Comparison of ENCODE assay signal across 1 cellular context in genomic region chr2:177273456-177273855, GRCh38.
TF ChIP-seq lines count a peak whose summit lies in the region.

No MANE protein-coding gene starts in this region.

TF ChIP-seq in liver, 16 proteins besides CTCF, POLR2A, EP300 and RAD21 (continued from another document):
- TF ChIP-seq ZBTB33 (IDR thresholded peaks at IDR 0.05) (peak; percentile 20), YY1 (IDR thresholded peaks at IDR 0.05) (peak; percentile 90), ATF3 (IDR thresholded peaks at IDR 0.05) (no peak), FOXA1 (IDR thresholded peaks at IDR 0.05) (no peak), GABPA (IDR thresholded peaks at IDR 0.05 in 1 of 2, conservative IDR thresholded peaks at IDR 0.05 in 1 of 2) (no peak), FOXA2 (IDR thresholded peaks at IDR 0.05) (peak; percentile 32), MAX (IDR thresholded peaks at IDR 0.05) (no peak)
TF ChIP-seq in liver: peak in this region for 9.
